Comparison of ENCODE assay signal across 14 cellular contexts in the genomic region with DNA sequence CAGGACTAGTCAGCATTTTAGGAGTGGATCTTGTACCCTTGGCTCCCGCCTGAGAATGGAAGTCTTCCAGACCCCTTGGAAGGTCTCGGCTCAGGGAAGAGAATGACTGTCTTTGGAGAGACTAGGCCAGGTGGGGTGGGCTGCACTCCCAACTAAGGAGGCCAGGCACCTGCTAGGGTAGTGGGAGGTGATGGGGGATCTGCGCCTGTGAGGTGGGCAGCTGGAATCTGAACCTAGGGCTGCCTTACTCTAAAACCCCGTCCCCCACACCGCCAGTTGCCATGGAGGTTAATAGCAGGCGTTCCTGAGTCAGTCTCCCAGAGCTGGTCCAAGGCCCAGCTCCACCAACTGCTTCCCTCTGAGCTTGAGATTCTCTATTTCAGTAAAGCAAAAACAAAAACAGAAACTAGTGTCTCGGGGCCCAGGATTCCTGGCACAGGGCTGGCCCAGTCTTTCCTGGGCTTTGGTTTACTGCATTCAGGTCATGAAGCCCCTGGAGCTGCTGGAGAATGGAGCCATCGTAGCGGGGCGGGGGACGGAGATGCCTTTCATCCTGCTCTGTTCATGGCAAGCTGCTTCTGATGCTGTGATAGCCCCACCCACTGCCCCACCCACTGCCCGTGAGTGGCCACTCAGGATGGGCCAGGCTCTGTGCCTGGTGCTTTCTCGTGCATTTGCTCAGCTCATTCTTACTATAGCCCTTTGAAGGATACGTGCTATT. TPM values are rescaled to one million over a fixed set of nuclear protein-coding genes. Genes with fewer than 3 reads are reported as not detected.
A peak's percentile ranks its signal among the peaks of the same experiment; 100 is the strongest.
DNase-seq lines count a peak whose midpoint lies in the region; ATAC-seq and TF ChIP-seq lines count a peak whose summit lies in the region.
"Had no signal": no experiment of that assay in that cellular context is flagged by ENCODE, and none has a peak within 500 bp of the region (broad histone marks: within the 10 kb centered on the region; RNA-seq: fewer than 3 reads in every experiment).

No MANE protein-coding gene starts in this region.

- no peak for DNase-seq in activated CD8-positive, alpha-beta memory T cell treated with anti-CD3 and anti-CD28 coated beads, Interleukin-2, amount 10 ng/mL, durations not matched to agents 7 days and 5 days
- no peak for DNase-seq in activated CD8-positive, alpha-beta memory T cell treated with anti-CD3 and anti-CD28 coated beads, Interleukin-2, amount 50 U/mL, for 4 hours
- peak; percentile 58 for DNase-seq in WTC11 (ENCODE audit: low spot score)
- DNase-seq in hypothalamus (lab: John Stamatoyannopoulos, UW): peak in 26 of 51 donors; percentile 5 to 71 (median 44)
- DNase-seq in transverse colon: no peak
- no peak for DNase-seq in stimulated activated CD4-positive, alpha-beta T cell treated with anti-CD3 and anti-CD28 coated beads, Interleukin-1b, Interleukin-23, amount 100 ng/mL, for 48 hours
- DNase-seq in 8988T: no peak
- DNase-seq: Caco-2; OCI-M1; stimulated activated CD4-positive, alpha-beta T cell treated with anti-CD3 and anti-CD28 coated beads, Interleukin-4, amount 100 ng/mL, for 24 hours had no signal

- H3K27ac Mint-ChIP-seq in activated CD8-positive, alpha-beta memory T cell treated with anti-CD3 and anti-CD28 coated beads, Interleukin-2, amount 10 ng/mL, durations not matched to agents 7 days and 5 days: peak overlapping the region; percentile 76
- peak overlapping the region; percentile 49; the same call in 1 of the 2 replicates for H3K27ac Mint-ChIP-seq in WTC11
- H3K27ac Mint-ChIP-seq: activated naive CD4-positive, alpha-beta T cell treated with anti-CD3 and anti-CD28 coated beads for 36 hours had no signal

- no peaks in the 10 kb centered on the region for H3K9me3 Mint-ChIP-seq in activated CD8-positive, alpha-beta memory T cell treated with anti-CD3 and anti-CD28 coated beads, Interleukin-2, amount 10 ng/mL, durations not matched to agents 7 days and 5 days (ENCODE audit: low read depth)
- H3K9me3 Mint-ChIP-seq in WTC11: no peaks in the 10 kb centered on the region
- H3K9me3 Mint-ChIP-seq: activated naive CD4-positive, alpha-beta T cell treated with anti-CD3 and anti-CD28 coated beads for 36 hours had no signal

- H3K4me3 Mint-ChIP-seq in activated CD8-positive, alpha-beta memory T cell treated with anti-CD3 and anti-CD28 coated beads, Interleukin-2, amount 10 ng/mL, durations not matched to agents 7 days and 5 days: no peak overlapping the region
- no peak overlapping the region for H3K4me3 Mint-ChIP-seq in WTC11
- H3K4me3 Mint-ChIP-seq: activated naive CD4-positive, alpha-beta T cell treated with anti-CD3 and anti-CD28 coated beads for 36 hours had no signal

- POLR2A ChIA-PET in WTC11 (lab: Charles Lee): interaction anchor here (0.7 kb wide), 1 partner anchor 287 kb away, joined by 3 read pairs; no protein-coding TSS in a partner anchor

- no peaks in the 10 kb centered on the region for H3K9me3 ChIP-seq in transverse colon
- H3K9me3 ChIP-seq: breast epithelium, Caco-2, upper lobe of left lung had no signal

- no peak for ATAC-seq in activated CD8-positive, alpha-beta memory T cell treated with anti-CD3 and anti-CD28 coated beads, Interleukin-2, amount 10 ng/mL, durations not matched to agents 7 days and 5 days
- peak; percentile 85 for ATAC-seq in WTC11
- ATAC-seq in GM18907 (IDR thresholded peaks at IDR 0.05; ENCODE audit: unreplicated experiment): no peak

- H3K36me3 Mint-ChIP-seq in activated CD8-positive, alpha-beta memory T cell treated with anti-CD3 and anti-CD28 coated beads, Interleukin-2, amount 10 ng/mL, durations not matched to agents 7 days and 5 days: no peaks in the 10 kb centered on the region
- 0 out of 2 replicates have a peak, but pooled peaks cover 2% of the 10 kb centered on the region for H3K36me3 Mint-ChIP-seq in WTC11

- peaks cover 4 to 26% (median 10%) of the 10 kb centered on the region in 4 donors for H3K4me1 ChIP-seq in transverse colon
- H3K4me1 ChIP-seq: Caco-2 had no signal

- peaks cover 17% of the 10 kb centered on the region for H3K27me3 Mint-ChIP-seq in activated CD8-positive, alpha-beta memory T cell treated with anti-CD3 and anti-CD28 coated beads, Interleukin-2, amount 10 ng/mL, durations not matched to agents 7 days and 5 days
- no peaks in the 10 kb centered on the region for H3K27me3 Mint-ChIP-seq in WTC11 (ENCODE audit: low read depth)

- H3K4me1 Mint-ChIP-seq in activated CD8-positive, alpha-beta memory T cell treated with anti-CD3 and anti-CD28 coated beads, Interleukin-2, amount 10 ng/mL, durations not matched to agents 7 days and 5 days: peaks cover 21% of the 10 kb centered on the region
- peaks cover 50% of the 10 kb centered on the region for H3K4me1 Mint-ChIP-seq in WTC11

- H3K27ac ChIP-seq in transverse colon: peak overlapping the region in 3 of 4 donors; percentile 38 to 55 (median 51)
- H3K27ac ChIP-seq: upper lobe of left lung had no signal

- H3K36me3 ChIP-seq in transverse colon: no peaks in the 10 kb centered on the region
- H3K36me3 ChIP-seq: breast epithelium, upper lobe of left lung had no signal

- in situ Hi-C loops in transverse colon (cut with MboI; ENCODE audit: low pct_ligation_motif_present in 1 of 4, low pct_unique_long_range_greater_than_20kb in 1 of 4, low sequenced_read_pairs in 3 of 4): no loop called here

- no peak for TF ChIP-seq EP300 in transverse colon (IDR thresholded peaks at IDR 0.05; ENCODE audit: low read depth)

- CTCF ChIA-PET in activated CD8-positive, alpha-beta memory T cell treated with anti-CD3 and anti-CD28 coated beads, Interleukin-2, amount 10 ng/mL, durations not matched to agents 7 days and 5 days (lab: Charles Lee): interaction anchor here (0.6 to 2.0 kb wide), 8 partner anchors 10 to 960 kb away, joined by 3 to 8 read pairs (median 4); no protein-coding TSS in a partner anchor
- CTCF ChIA-PET in WTC11 (lab: Charles Lee): interaction anchor here (0.8 to 1.3 kb wide), 11 partner anchors 9 to 222 kb away, joined by 3 to 8 read pairs (median 5); no protein-coding TSS in a partner anchor

- no peaks in the 10 kb centered on the region for H3K27me3 ChIP-seq in transverse colon
- H3K27me3 ChIP-seq: breast epithelium, upper lobe of left lung had no signal

- TF ChIP-seq POLR2A in transverse colon (IDR thresholded peaks at IDR 0.05): no peak

- H3K4me3 ChIP-seq in transverse colon: no peak overlapping the region
- H3K4me3 ChIP-seq: breast epithelium, upper lobe of left lung had no signal

- intact Hi-C loops in transverse colon (cut with DNase I; ENCODE audit: low total_unique reads): no loop called here

- WGBS in transverse colon (ENCODE audit: low coverage in 1 of 2), 2 donors: 78 to 80% methylated on average over 1 to 14 of the region's 14 CpGs

- TF ChIP-seq CTCF in WTC11 (IDR thresholded peaks at IDR 0.05) (no peak), transverse colon (IDR thresholded peaks at IDR 0.05) (no peak)

TF ChIP-seq in WTC11, 78 proteins besides CTCF, POLR2A, EP300 and RAD21 (continues in another document):
- no peak for TF ChIP-seq RELA (CRISPR knock-in tag; IDR thresholded peaks at IDR 0.05; ENCODE audit: borderline replicate concordance)
- no peak for TF ChIP-seq SMAD3 (CRISPR knock-in tag; IDR thresholded peaks at IDR 0.05; ENCODE audit: borderline replicate concordance)
- TF ChIP-seq ZBTB21 (CRISPR knock-in tag; IDR thresholded peaks at IDR 0.05; ENCODE audit: borderline replicate concordance): no peak
- TF ChIP-seq, protein P1, sequence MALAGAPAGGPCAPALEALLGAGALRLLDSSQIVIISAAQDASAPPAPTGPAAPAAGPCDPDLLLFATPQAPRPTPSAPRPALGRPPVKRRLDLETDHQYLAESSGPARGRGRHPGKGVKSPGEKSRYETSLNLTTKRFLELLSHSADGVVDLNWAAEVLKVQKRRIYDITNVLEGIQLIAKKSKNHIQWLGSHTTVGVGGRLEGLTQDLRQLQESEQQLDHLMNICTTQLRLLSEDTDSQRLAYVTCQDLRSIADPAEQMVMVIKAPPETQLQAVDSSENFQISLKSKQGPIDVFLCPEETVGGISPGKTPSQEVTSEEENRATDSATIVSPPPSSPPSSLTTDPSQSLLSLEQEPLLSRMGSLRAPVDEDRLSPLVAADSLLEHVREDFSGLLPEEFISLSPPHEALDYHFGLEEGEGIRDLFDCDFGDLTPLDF (CRISPR knock-in tag; IDR thresholded peaks at IDR 0.05): no peak
- TF ChIP-seq, protein P2, sequence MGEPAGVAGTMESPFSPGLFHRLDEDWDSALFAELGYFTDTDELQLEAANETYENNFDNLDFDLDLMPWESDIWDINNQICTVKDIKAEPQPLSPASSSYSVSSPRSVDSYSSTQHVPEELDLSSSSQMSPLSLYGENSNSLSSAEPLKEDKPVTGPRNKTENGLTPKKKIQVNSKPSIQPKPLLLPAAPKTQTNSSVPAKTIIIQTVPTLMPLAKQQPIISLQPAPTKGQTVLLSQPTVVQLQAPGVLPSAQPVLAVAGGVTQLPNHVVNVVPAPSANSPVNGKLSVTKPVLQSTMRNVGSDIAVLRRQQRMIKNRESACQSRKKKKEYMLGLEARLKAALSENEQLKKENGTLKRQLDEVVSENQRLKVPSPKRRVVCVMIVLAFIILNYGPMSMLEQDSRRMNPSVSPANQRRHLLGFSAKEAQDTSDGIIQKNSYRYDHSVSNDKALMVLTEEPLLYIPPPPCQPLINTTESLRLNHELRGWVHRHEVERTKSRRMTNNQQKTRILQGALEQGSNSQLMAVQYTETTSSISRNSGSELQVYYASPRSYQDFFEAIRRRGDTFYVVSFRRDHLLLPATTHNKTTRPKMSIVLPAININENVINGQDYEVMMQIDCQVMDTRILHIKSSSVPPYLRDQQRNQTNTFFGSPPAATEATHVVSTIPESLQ (CRISPR knock-in tag; IDR thresholded peaks at IDR 0.05): no peak

RNA-seq across cellular contexts. Expression of gene DAB2IP, which starts 57.5 kb away (rescaled TPM):
- under 1 TPM; 0.07 to 0.18 TPM for total RNA-seq in activated CD8-positive, alpha-beta memory T cell treated with anti-CD3 and anti-CD28 coated beads, Interleukin-2, amount 10 ng/mL, durations not matched to agents 7 days and 5 days
- 35.0 to 52.6 TPM (median 35.7 TPM) in 3 replicates for total RNA-seq in WTC11 (2021)
- 100 to 1,000 TPM in 1 of 4 donors, 10 to 100 TPM in 3; 84.2 to 159 (median 90.7) TPM for total RNA-seq in transverse colon

Comparison
In these comparisons a context has a peak if more than half of its experiments do, and no peak if none do; other contexts are left out.
1. DNase-seq: peak in WTC11 (single experiment) and hypothalamus (26 of 51); none in activated CD8-positive, alpha-beta memory T cell treated with anti-CD3 and anti-CD28 coated beads, Interleukin-2, amount 10 ng/mL, durations not matched to agents 7 days and 5 days (single experiment), activated CD8-positive, alpha-beta memory T cell treated with anti-CD3 and anti-CD28 coated beads, Interleukin-2, amount 50 U/mL, for 4 hours (single experiment), transverse colon (single experiment), stimulated activated CD4-positive, alpha-beta T cell treated with anti-CD3 and anti-CD28 coated beads, Interleukin-1b, Interleukin-23, amount 100 ng/mL, for 48 hours (single experiment) and 8988T (single experiment).
2. RNA of gene DAB2IP, which starts 57.5 kb away (total RNA-seq): 84.2 to 159 TPM in transverse colon and 35.0 to 52.6 TPM in WTC11; 0.07 to 0.18 TPM in activated CD8-positive, alpha-beta memory T cell treated with anti-CD3 and anti-CD28 coated beads, Interleukin-2, amount 10 ng/mL, durations not matched to agents 7 days and 5 days; every median in the first group is over 10 times any median in the second.